6 cellular contexts compared by ENCODE assay signal in genomic region chr20:6232436-6232835, GRCh38.
"Had no signal": no experiment of that assay in that cellular context is flagged by ENCODE, and none has a peak within 500 bp of the region (broad histone marks: within the 10 kb centered on the region; RNA-seq: fewer than 3 reads in every experiment).

No MANE protein-coding gene starts in this region.

- H3K4me3 ChIP-seq: GM23248, HAP-1 had no signal

- H3K27ac ChIP-seq: GM23248, HL-60 had no signal

- H3K9ac ChIP-seq: GM23248 had no signal

- H3K36me3 ChIP-seq: HAP-1 had no signal

- H3K9me3 ChIP-seq: HAP-1 had no signal

- DNase-seq: GM23248, GOT3, H7, HFFc6 had no signal
